7 cellular contexts compared by ENCODE assay signal in the genomic region with DNA sequence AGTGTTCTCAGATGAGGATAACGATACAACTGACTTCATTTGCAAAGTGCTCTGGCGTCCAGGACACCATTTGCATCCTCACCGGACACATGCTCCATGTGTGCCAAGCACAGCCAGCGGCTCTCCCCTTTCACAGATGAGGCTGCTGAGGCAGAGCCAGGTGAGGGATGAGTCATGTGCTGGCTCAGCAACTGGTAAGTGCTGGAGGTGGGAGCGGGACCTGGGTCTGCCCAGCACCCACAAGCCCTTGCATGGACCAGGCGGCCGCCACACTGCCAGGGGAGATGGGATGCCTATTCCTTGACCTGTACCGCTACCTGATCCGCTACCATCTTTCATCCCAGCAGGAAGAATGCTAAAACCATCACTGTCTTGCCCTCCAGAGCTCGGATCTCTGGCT.
"Had no signal": no experiment of that assay in that cellular context is flagged by ENCODE, and none has a peak within 500 bp of the region (broad histone marks: within the 10 kb centered on the region; RNA-seq: fewer than 3 reads in every experiment).

No MANE protein-coding gene starts in this region.

- H3K4me3 ChIP-seq: GM23338, HAP-1 had no signal

- H3K9me3 Mint-ChIP-seq: GM23338, HFFc6, IgD-negative memory B cell had no signal

- H3K36me3 Mint-ChIP-seq: IgD-negative memory B cell had no signal

- H3K4me1 ChIP-seq: HAP-1 had no signal

- H3K36me3 ChIP-seq: HAP-1 had no signal

- DNase-seq: HFFc6 had no signal

- H3K27ac ChIP-seq: HL-60 had no signal

- H3K9me3 ChIP-seq: HAP-1 had no signal

- ATAC-seq: GM23338, HCT116, HepG2 had no signal

- H3K27ac Mint-ChIP-seq: GM23338, HFFc6, IgD-negative memory B cell had no signal

- H3K4me3 Mint-ChIP-seq: GM23338, HFFc6, IgD-negative memory B cell had no signal
